Comparison of ENCODE assay signal across 8 cellular contexts in genomic region chr5:134648425-134649162, GRCh38. TPM values are rescaled to one million over a fixed set of nuclear protein-coding genes. Genes with fewer than 3 reads are reported as not detected.
A peak's percentile ranks its signal among the peaks of the same experiment; 100 is the strongest.
DNase-seq lines count a peak whose midpoint lies in the region; ATAC-seq and TF ChIP-seq lines count a peak whose summit lies in the region.

SEC24A (plus strand) TSS chr5:134648785; CDS start chr5:134649077, 292 bp downstream.

- H3K4me1 Mint-ChIP-seq in IgD-negative memory B cell = peaks cover 12 to 20% (median 17%) of the 10 kb centered on the region in 3 donors
- H3K4me1 Mint-ChIP-seq in activated T-cell treated with anti-CD3 and anti-CD28 coated beads, Interleukin-2, amount 50 U/mL, for 4 hours (ENCODE audit: low read depth) = peaks cover 20% of the 10 kb centered on the region

- ATAC-seq in GM21529 (IDR thresholded peaks at IDR 0.05; ENCODE audit: unreplicated experiment) (peak; percentile 70), Panc1 (peak; percentile 97)
- ATAC-seq in activated T-cell treated with anti-CD3 and anti-CD28 coated beads, Interleukin-2, amount 50 U/mL, for 4 hours = peak; percentile 80 to 86

- peak within 1 kb of the TSS; percentile 96 to 99 (median 98) for H3K4me3 Mint-ChIP-seq in IgD-negative memory B cell
- peak within 1 kb of the TSS; percentile 86 for H3K4me3 Mint-ChIP-seq in activated T-cell treated with anti-CD3 and anti-CD28 coated beads, Interleukin-2, amount 50 U/mL, for 4 hours

- H3K4me1 ChIP-seq in Panc1 (ENCODE audit: control insufficient read depth, insufficient read depth, low read length) (peaks cover 11% of the 10 kb centered on the region), esophagus (ENCODE audit: control insufficient read depth in 2 of 2, insufficient read depth in 2 of 2, low read length in 1 of 2) (no peaks in the 10 kb centered on the region), mucosa of stomach (ENCODE audit: control insufficient read depth, insufficient read depth, low read length) (peaks cover 3% of the 10 kb centered on the region)

- peak; percentile 38 for DNase-seq in DMS153 (lab: John Stamatoyannopoulos, UW)
- peak; percentile 61 for DNase-seq in Panc1 (ENCODE audit: low read depth, low spot score)
- DNase-seq in activated T-cell treated with anti-CD3 and anti-CD28 coated beads, Interleukin-2, amount 50 U/mL, for 4 hours = peak; percentile 82
- DNase-seq in stimulated activated CD8-positive, alpha-beta memory T cell treated with anti-CD3 and anti-CD28 coated beads, Interleukin-7, amount 100 ng/mL, for 1 hour (ENCODE audit: low read depth in 2 of 2) = peak; percentile 75 to 78

- peak within 1 kb of the TSS; percentile 97 to 100 (median 99) for H3K27ac Mint-ChIP-seq in IgD-negative memory B cell

- intact Hi-C loops in Panc1 (cut with micrococcal nuclease; ENCODE audit: unreplicated experiment) = no loop called here

- no peaks in the 10 kb centered on the region for H3K9me3 Mint-ChIP-seq in IgD-negative memory B cell
- H3K9me3 Mint-ChIP-seq in activated T-cell treated with anti-CD3 and anti-CD28 coated beads, Interleukin-2, amount 50 U/mL, for 4 hours = no peaks in the 10 kb centered on the region

- no TSS peak for BruUV-seq in Panc1 (replicated peaks; lab: Mats Ljungman, UMichigan)

- peaks cover 1% of the 10 kb centered on the region for H3K36me3 Mint-ChIP-seq in IgD-negative memory B cell
- no peaks in the 10 kb centered on the region for H3K36me3 Mint-ChIP-seq in activated T-cell treated with anti-CD3 and anti-CD28 coated beads, Interleukin-2, amount 50 U/mL, for 4 hours (ENCODE audit: insufficient read depth)

- peak within 1 kb of the TSS; percentile 95 for H3K9ac ChIP-seq in mucosa of stomach (ENCODE audit: low read length)

- TF ChIP-seq CTCF in Panc1 (IDR thresholded peaks at IDR 0.05) = no peak

- H3K27me3 ChIP-seq in Panc1 (ENCODE audit: control insufficient read depth, insufficient read depth, low read length) (no peaks in the 10 kb centered on the region), esophagus (ENCODE audit: control insufficient read depth in 1 of 2, insufficient read depth in 2 of 2, low read length in 2 of 2) (no peaks in the 10 kb centered on the region), mucosa of stomach (ENCODE audit: control insufficient read depth, insufficient read depth, low read length) (no peaks in the 10 kb centered on the region)

- H3K27ac ChIP-seq in Panc1 (ENCODE audit: low read length) = peak within 1 kb of the TSS; percentile 97
- peak within 1 kb of the TSS; percentile 80 to 94 for H3K27ac ChIP-seq in esophagus (ENCODE audit: low read depth in 2 of 2, low read length in 1 of 2)

- 0% methylated on average over 51 to 69 of the region's 69 CpGs for WGBS in esophagus, 2 donors

- H3K9me3 ChIP-seq in Panc1 (ENCODE audit: control insufficient read depth, insufficient read depth, low read depth, low read length) (no peaks in the 10 kb centered on the region), esophagus (ENCODE audit: control insufficient read depth in 2 of 2, insufficient read depth in 1 of 2, low read depth in 1 of 2, low read length in 1 of 2) (no peaks in the 10 kb centered on the region), mucosa of stomach (ENCODE audit: control insufficient read depth, low read length) (no peaks in the 10 kb centered on the region)

- H3K27me3 Mint-ChIP-seq in IgD-negative memory B cell = no peaks in the 10 kb centered on the region
- no peaks in the 10 kb centered on the region for H3K27me3 Mint-ChIP-seq in activated T-cell treated with anti-CD3 and anti-CD28 coated beads, Interleukin-2, amount 50 U/mL, for 4 hours (ENCODE audit: low read depth)

- H3K36me3 ChIP-seq in Panc1 (ENCODE audit: control insufficient read depth, insufficient read depth, low read length) (no peaks in the 10 kb centered on the region; the same call in 1 of the 2 replicates), esophagus (ENCODE audit: control insufficient read depth in 2 of 2, insufficient read depth in 2 of 2, low read length in 1 of 2) (no peaks in the 10 kb centered on the region), mucosa of stomach (ENCODE audit: control insufficient read depth, insufficient read depth, low read length) (no peaks in the 10 kb centered on the region)

- H3K4me3 ChIP-seq in Panc1 (ENCODE audit: low read depth in 2 of 2, low read length in 2 of 2) (peak within 1 kb of the TSS; percentile 84 to 94), esophagus (ENCODE audit: low read depth in 1 of 2, low read length in 2 of 2) (peak within 1 kb of the TSS; percentile 95 to 96), mucosa of stomach (ENCODE audit: low read length) (peak within 1 kb of the TSS; percentile 92)

- in situ Hi-C loops in Panc1 (cut with HindIII; ENCODE audit: low pct_unique_long_range_greater_than_20kb, low sequenced_read_pairs) = no loop called here

- CTCF ChIA-PET in Panc1 (lab: Charles Lee) = no interaction called here

- POLR2A ChIA-PET in Panc1 (lab: Charles Lee) = interaction anchor here (0.6 kb wide), 1 partner anchor 19 kb away, joined by 3 read pairs; no protein-coding TSS in a partner anchor

RNA-seq across cellular contexts. Expression of gene SEC24A, which starts in this region (rescaled TPM):
- polyA plus RNA-seq in IgD-negative memory B cell (9.1 TPM), esophagus (1 to 10 TPM; 5.0 to 6.0 TPM)
- 22.7 TPM for total RNA-seq in Panc1 (2021; ENCODE audit: unreplicated experiment)
- 7.6 TPM for polyA plus RNA-seq in Panc1 (2012; ENCODE audit: insufficient read length)
- 10 to 100 TPM; 27.2 to 30.0 (median 28.3) TPM for total RNA-seq in activated T-cell treated with anti-CD3 and anti-CD28 coated beads, Interleukin-2, amount 50 U/mL, for 4 hours

Comparison
In these comparisons a context has a peak if more than half of its experiments do, and no peak if none do; other contexts are left out.
1. Peak in every context shown above with its lines: DNase-seq, ATAC-seq, H3K4me3 ChIP-seq and H3K27ac ChIP-seq.